Comparison of ENCODE assay signal across 8 cellular contexts in genomic region chr4:103008875-103009729, GRCh38. TPM values are rescaled to one million over a fixed set of nuclear protein-coding genes. Genes with fewer than 3 reads are reported as not detected.
DNase-seq lines count a peak whose midpoint lies in the region; ATAC-seq and TF ChIP-seq lines count a peak whose summit lies in the region.

No MANE protein-coding gene starts in this region.

- no peak overlapping the region for H2AFZ ChIP-seq in GM23248

- WGBS in GM23248 (ENCODE audit: low coverage in 1 of 2, low lambda C conversion rate in 2 of 2, missing lambda C conversion rate in 2 of 2), 2 experiments, result 70 to 77% methylated on average over 13 to 15 of the region's 15 CpGs

- H3K4me2 ChIP-seq in GM23248 (ENCODE audit: unreplicated experiment), result no peak overlapping the region

- intact Hi-C loops in Right ventricle myocardium inferior (cut with DNase I) (loop anchor here (2.0 kb wide), 1 partner anchor 388 kb away; no protein-coding TSS in a partner anchor), cardiac septum (cut with DNase I) (loop anchor here (1.0 kb wide), 1 partner anchor 389 kb away; no protein-coding TSS in a partner anchor)

- peaks cover 13% of the 10 kb centered on the region for H3K4me1 ChIP-seq in GM23248 (ENCODE audit: insufficient read depth)

- H3K27me3 ChIP-seq in GM23248 (replicated peaks; ENCODE audit: insufficient read depth), result no peaks in the 10 kb centered on the region

- peak; percentile 75 for TF ChIP-seq CTCF in epithelial cell of proximal tubule (conservative IDR thresholded peaks at IDR 0.05; ENCODE audit: low read depth, low read length)

- no peaks in the 10 kb centered on the region for H4K20me1 ChIP-seq in GM23248 (ENCODE audit: insufficient read depth)

- ATAC-seq in Right ventricle myocardium inferior, result peak; percentile 76

- H3K9me3 ChIP-seq in GM23248 (ENCODE audit: low read depth), result no peaks in the 10 kb centered on the region

- DNase-seq in Right ventricle myocardium inferior (ENCODE audit: missing footprints), result no peak
- no peak for DNase-seq in cardiac septum (ENCODE audit: low spot score)
- peak; percentile 76 for DNase-seq in GM23248
- peak; percentile 62 for DNase-seq in LHCN-M2 (ENCODE audit: low read depth)
- DNase-seq in SK-MEL-5 (ENCODE audit: low read depth, low spot score), result peak; percentile 73
- DNase-seq in epithelial cell of proximal tubule (ENCODE audit: low read depth), result no peak
- peak; percentile 76 for DNase-seq in myocyte (ENCODE audit: low read depth)
- no peak for DNase-seq in UCSD-AML1 (lab: John Stamatoyannopoulos, UW; ENCODE audit: unreplicated experiment)

- H3F3A ChIP-seq in GM23248 (ENCODE audit: insufficient read depth), result peaks cover 15% of the 10 kb centered on the region; the same call in 1 of the 2 replicates

- H3K9ac ChIP-seq in GM23248, result no peak overlapping the region

- no peaks in the 10 kb centered on the region for H3K9me2 ChIP-seq in GM23248 (ENCODE audit: insufficient read depth)

- no peak overlapping the region for H3K4me3 ChIP-seq in GM23248
- no peak overlapping the region for H3K4me3 ChIP-seq in epithelial cell of proximal tubule (ENCODE audit: low read depth, low read length)

- in situ Hi-C loops in GM23248 (cut with MboI) (loop anchor here (5.0 to 10.0 kb wide), 2 partner anchors 387 to 564 kb away; no protein-coding TSS in a partner anchor), SK-MEL-5 (cut with HindIII; ENCODE audit: low pct_unique_long_range_greater_than_20kb, low sequenced_read_pairs) (no loop called here)

- no peaks in the 10 kb centered on the region for H3K79me2 ChIP-seq in GM23248 (ENCODE audit: insufficient read depth)

- H3K27ac ChIP-seq in GM23248, result no peak overlapping the region

- no peaks in the 10 kb centered on the region for H3K36me3 ChIP-seq in GM23248 (ENCODE audit: low read depth)

RNA-seq across cellular contexts. Expression of gene SLC9B1, which starts 10.4 kb away (rescaled TPM):
- total RNA-seq in Right ventricle myocardium inferior, result 0.95 TPM
- 0.86 TPM for total RNA-seq in cardiac septum
- total RNA-seq in GM23248 (2014; rRNA removed; shearing (Covaris generic)), result not detected in 2 replicates
- 0.19 and 0.51 TPM in 2 replicates for polyA plus RNA-seq in GM23248 (2016; fragmentation: Nextera tagmentation; extraction: Ambion mirVana)
- 0.13 and 0.52 TPM in 2 replicates for total RNA-seq in LHCN-M2 (2014; rRNA removed)
- 0.35 TPM for polyA plus RNA-seq in LHCN-M2 (2012)
- 1.3 and 3.4 TPM in 2 replicates for total RNA-seq in SK-MEL-5 (2014; rRNA removed; shearing (Covaris generic))
- polyA plus RNA-seq in SK-MEL-5 (2015; cell fraction: cytosol; rRNA removed), result 0.65 and 1.5 TPM in 2 replicates
- 0.79 TPM in 1 of 2 replicates, not detected in the other for polyA plus RNA-seq in SK-MEL-5 (2015; cell fraction: nucleus; rRNA removed)
- 0.43 and 1.1 TPM in 2 replicates for total RNA-seq in epithelial cell of proximal tubule
- 1.1 and 2.4 TPM in 2 replicates for total RNA-seq in myocyte
- 0.42 TPM for polyA plus RNA-seq in myocyte (2012)

Comparison
In these comparisons a context has a peak if more than half of its experiments do, and no peak if none do; other contexts are left out.
1. DNase-seq: peak in GM23248 (single experiment), LHCN-M2 (single experiment), SK-MEL-5 (single experiment) and myocyte (single experiment); none in Right ventricle myocardium inferior (single experiment), cardiac septum (single experiment), epithelial cell of proximal tubule (single experiment) and UCSD-AML1 (single experiment).